Comparison of ENCODE assay signal across 8 cellular contexts in genomic region chr6:10519217-10519697, GRCh38. TPM values are rescaled to one million over a fixed set of nuclear protein-coding genes. Genes with fewer than 3 reads are reported as not detected.
DNase-seq lines count a peak whose midpoint lies in the region; ATAC-seq, FAIRE-seq and TF ChIP-seq lines count a peak whose summit lies in the region.
"Not testable (repeated sequence)": the region's sequence is repeated elsewhere in the genome, so short reads cannot be mapped to it uniquely, and the experiment has no call there.

No MANE protein-coding gene starts in this region.

- H3K36me3 ChIP-seq in HUES48 (ENCODE audit: control insufficient read depth, insufficient read depth, low read length); PC-3 (ENCODE audit: low read depth, low read length); astrocyte (ENCODE audit: insufficient read depth, low read length); keratinocyte (ENCODE audit: control insufficient read depth in 2 of 2, extremely low read depth in 1 of 2, insufficient read depth in 2 of 2, low read length in 2 of 2); upper lobe of left lung: not testable (repeated sequence)

- POLR2A ChIA-PET in PC-3 (lab: Charles Lee; ENCODE audit: unreplicated experiment) = not testable (repeated sequence)

- not testable (repeated sequence) for H3K9me2 ChIP-seq in PC-3 (replicated peaks; ENCODE audit: low read length)

- peak overlapping the region; percentile 42 for H2AFZ ChIP-seq in PC-3 (ENCODE audit: low read length)
- not testable (repeated sequence) for H2AFZ ChIP-seq in astrocyte (ENCODE audit: low read depth, low read length); keratinocyte (ENCODE audit: control insufficient read depth, low read length)

- DNase-seq in CD14-positive monocyte (ENCODE audit: low spot score); PC-3; astrocyte (ENCODE audit: low read depth); keratinocyte (ENCODE audit: low read depth, low spot score); osteocyte (ENCODE audit: extremely low spot score, unreplicated experiment); upper lobe of left lung: not testable (repeated sequence)
- peak; percentile 53 for DNase-seq in epithelial cell of esophagus (ENCODE audit: low read depth)

- not testable (repeated sequence) for TF ChIP-seq POLR2A in upper lobe of left lung (IDR thresholded peaks at IDR 0.05)

- TF ChIP-seq EP300 in upper lobe of left lung (IDR thresholded peaks at IDR 0.05) = not testable (repeated sequence)

- not testable (repeated sequence) for H3K27me3 Mint-ChIP-seq in CD14-positive monocyte (ENCODE audit: low read depth in 3 of 3); astrocyte (ENCODE audit: low read depth, unreplicated experiment); osteocyte (ENCODE audit: unreplicated experiment)

- BruUV-seq in PC-3 (replicated peaks; lab: Mats Ljungman, UMichigan) = not testable (repeated sequence)

- H3K27ac ChIP-seq in HUES48 (ENCODE audit: low read depth, low read length) (peak overlapping the region; percentile 78), PC-3 (ENCODE audit: low read length) (peak overlapping the region; percentile 79), astrocyte (ENCODE audit: low read depth, low read length) (peak overlapping the region; percentile 21), keratinocyte (ENCODE audit: control insufficient read depth, insufficient read depth, low read length) (peak overlapping the region; percentile 42), upper lobe of left lung (peak overlapping the region in 3 of 4 donors; percentile 10 to 78 (median 10))

- H3K4me3 Mint-ChIP-seq in CD14-positive monocyte = peak overlapping the region in 1 of 2 donors; percentile 53
- H3K4me3 Mint-ChIP-seq in astrocyte (ENCODE audit: unreplicated experiment); osteocyte (ENCODE audit: unreplicated experiment): not testable (repeated sequence)

- not testable (repeated sequence) for H3F3A ChIP-seq in PC-3 (ENCODE audit: low read length, unreplicated experiment)

- H3K4me1 ChIP-seq in HUES48 (ENCODE audit: control insufficient read depth, insufficient read depth, low read length) (peaks cover 43% of the 10 kb centered on the region), PC-3 (ENCODE audit: insufficient read depth, low read length) (peaks cover 22% of the 10 kb centered on the region), astrocyte (ENCODE audit: insufficient read depth, low read length) (peaks cover 18% of the 10 kb centered on the region), keratinocyte (ENCODE audit: control insufficient read depth, extremely low read depth, insufficient read depth, low read length) (peaks cover 37% of the 10 kb centered on the region), upper lobe of left lung (peaks cover 4 to 21% (median 15%) of the 10 kb centered on the region in 4 donors)

- intact Hi-C loops in CD14-positive monocyte (cut with micrococcal nuclease) = loop anchor here in 1 of 2 donors (10.0 kb wide), 1 partner anchor 176 kb away; the partner anchor contains the start of genes C6orf52 and PAK1IP1
- intact Hi-C loops in PC-3 (cut with micrococcal nuclease) = not testable (repeated sequence)

- not testable (repeated sequence) for H4K20me1 ChIP-seq in PC-3 (ENCODE audit: low read length); astrocyte (ENCODE audit: insufficient read depth, low read length); keratinocyte (ENCODE audit: control insufficient read depth, extremely low read depth, insufficient read depth, low read length)

- H3K4me2 ChIP-seq in PC-3 (ENCODE audit: low read length) = peak overlapping the region; percentile 21; the same call in 1 of the 2 replicates
- H3K4me2 ChIP-seq in astrocyte (ENCODE audit: low read length); keratinocyte (ENCODE audit: control insufficient read depth, extremely low read depth, insufficient read depth, low read depth, low read length): not testable (repeated sequence)

- FAIRE-seq in astrocyte (lab: Jason Lieb, UNC); keratinocyte (lab: Jason Lieb, UNC): not testable (repeated sequence)

- H3K9me3 Mint-ChIP-seq in CD14-positive monocyte; astrocyte (ENCODE audit: unreplicated experiment); osteocyte (ENCODE audit: unreplicated experiment): not testable (repeated sequence)

- H3K27ac Mint-ChIP-seq in CD14-positive monocyte (peak overlapping the region; percentile 93 to 99 (median 98)), astrocyte (ENCODE audit: unreplicated experiment) (peak overlapping the region; percentile 76), osteocyte (ENCODE audit: unreplicated experiment) (peak overlapping the region; percentile 29)

- dilution Hi-C loops in keratinocyte (cut with MboI; ENCODE audit: extremely low pct_ligation_motif_present, low sequenced_read_pairs) = not testable (repeated sequence)

- CTCF ChIA-PET in PC-3 (lab: Charles Lee) = not testable (repeated sequence)

- 60 to 80% methylated on average over 9 of the region's 9 CpGs for WGBS in upper lobe of left lung, 2 donors

- H3K9me1 ChIP-seq in keratinocyte (ENCODE audit: control insufficient read depth, extremely low read depth, insufficient read depth, low read length) = not testable (repeated sequence)

- not testable (repeated sequence) for H3K9ac ChIP-seq in HUES48 (ENCODE audit: low read depth, low read length); astrocyte (ENCODE audit: low read length); keratinocyte (ENCODE audit: control insufficient read depth, extremely low read depth, insufficient read depth, low read length)
- H3K9ac ChIP-seq in PC-3 (ENCODE audit: low read length) = peak overlapping the region; percentile 50; the same call in 1 of the 2 replicates

- H3K4me1 Mint-ChIP-seq in CD14-positive monocyte = peaks cover 52% of the 10 kb centered on the region
- H3K4me1 Mint-ChIP-seq in astrocyte (ENCODE audit: low read depth, unreplicated experiment) = peaks cover 23% of the 10 kb centered on the region
- H3K4me1 Mint-ChIP-seq in osteocyte (ENCODE audit: unreplicated experiment) = peaks cover 21% of the 10 kb centered on the region

- not testable (repeated sequence) for H3K4me3 ChIP-seq in HUES48 (ENCODE audit: low read depth, low read length); PC-3 (ENCODE audit: low read length); astrocyte (ENCODE audit: insufficient read depth, low read depth, low read length); epithelial cell of esophagus (ENCODE audit: low read length); keratinocyte (ENCODE audit: control insufficient read depth in 2 of 3, extremely low read depth in 1 of 3, insufficient read depth in 2 of 3, low read depth in 1 of 3, low read length in 3 of 3); upper lobe of left lung

- H3K36me3 Mint-ChIP-seq in CD14-positive monocyte; astrocyte (ENCODE audit: low read depth, unreplicated experiment); osteocyte (ENCODE audit: unreplicated experiment): not testable (repeated sequence)

- H3K79me2 ChIP-seq in PC-3 (ENCODE audit: low read length); astrocyte (ENCODE audit: insufficient read depth, low read length); keratinocyte (ENCODE audit: control insufficient read depth, insufficient read depth, low read length): not testable (repeated sequence)

- TF ChIP-seq CTCF in CD14-positive monocyte (IDR thresholded peaks at IDR 0.05); PC-3 (conservative IDR thresholded peaks at IDR 0.05; ENCODE audit: low read depth, low read length); astrocyte (IDR thresholded peaks at IDR 0.05; ENCODE audit: insufficient read depth, low read depth, low read length); epithelial cell of esophagus (IDR thresholded peaks at IDR 0.05; ENCODE audit: insufficient read depth, low read depth, low read length, missing control alignments); keratinocyte (optimal IDR thresholded peaks at IDR 0.05 in 1 of 3, IDR thresholded peaks at IDR 0.05 in 1 of 3, conservative IDR thresholded peaks at IDR 0.05 in 1 of 3; ENCODE audit: extremely low read depth in 1 of 3, insufficient read depth in 2 of 3, low read length in 3 of 3); osteocyte (IDR thresholded peaks at IDR 0.05); upper lobe of left lung (IDR thresholded peaks at IDR 0.05): not testable (repeated sequence)

- not testable (repeated sequence) for H3K9me3 ChIP-seq in HUES48 (ENCODE audit: control insufficient read depth, insufficient read depth, low read length); PC-3 (ENCODE audit: low read length); astrocyte (ENCODE audit: insufficient read depth, low read depth, low read length); keratinocyte (ENCODE audit: control insufficient read depth, low read depth, low read length); upper lobe of left lung

- not testable (repeated sequence) for ATAC-seq in PC-3; upper lobe of left lung (ENCODE audit: low FRiP score in 2 of 2)

- not testable (repeated sequence) for H3K27me3 ChIP-seq in HUES48 (ENCODE audit: control insufficient read depth, insufficient read depth, low read length); PC-3 (ENCODE audit: low read length); astrocyte (ENCODE audit: insufficient read depth, low read length); keratinocyte (ENCODE audit: control insufficient read depth, extremely low read depth, insufficient read depth, low read length); upper lobe of left lung

RNA-seq across cellular contexts. Expression of gene GCNT2, which starts 1.9 kb away (rescaled TPM):
- polyA plus RNA-seq in CD14-positive monocyte (1 to 10 TPM; 3.5 to 4.3 TPM), keratinocyte (5.6 to 9.3 TPM (median 7.3 TPM) in 3 replicates)
- total RNA-seq in PC-3 (2014; rRNA removed) (15.5 and 18.3 TPM in 2 replicates), astrocyte (13.0 and 14.8 TPM in 2 replicates), osteocyte (0.19 and 0.21 TPM in 2 replicates), upper lobe of left lung (10 to 100 TPM; 18.7 to 97.4 (median 44.5) TPM)
- polyA plus RNA-seq in keratinocyte (2011; ENCODE audit: low read depth) = 6.4 TPM
- 4.8 and 8.2 TPM in 2 replicates for polyA plus RNA-seq in keratinocyte (2011; cell fraction: cytosol; rRNA removed)
- polyA plus RNA-seq in keratinocyte (2011; cell fraction: nucleus; rRNA removed) = 11.0 and 14.3 TPM in 2 replicates
- 3.6 and 5.3 TPM in 2 replicates for polyA plus RNA-seq in keratinocyte (2012; ENCODE audit: low replicate concordance)
- 2.7 to 14.9 TPM (median 7.2 TPM) in 3 replicates for polyA minus RNA-seq in keratinocyte
- polyA minus RNA-seq in keratinocyte (2011; cell fraction: cytosol; rRNA and poly(A)+ RNA removed) = 11.9 TPM
- polyA minus RNA-seq in keratinocyte (2011; cell fraction: nucleus; rRNA and poly(A)+ RNA removed) = 13.1 and 27.0 TPM in 2 replicates

Comparison
In these comparisons a context has a peak if more than half of its experiments do, and no peak if none do; other contexts are left out.
1. H3K27ac Mint-ChIP-seq: peak in every context shown above with its lines; median percentile 98 in CD14-positive monocyte; 76 in astrocyte; 29 in osteocyte.
2. H3K27ac ChIP-seq: peak in every context shown above with its lines; median percentile 79 in PC-3; 78 in HUES48; 42 in keratinocyte; 21 in astrocyte; 10 in upper lobe of left lung.
3. RNA of gene GCNT2, which starts 1.9 kb away (total RNA-seq): 18.7 to 97.4 TPM in upper lobe of left lung, 15.5 to 18.3 TPM in PC-3 and 13.0 to 14.8 TPM in astrocyte; 0.19 to 0.21 TPM in osteocyte; every median in the first group is over 10 times any median in the second.